23 cellular contexts compared by ENCODE assay signal in the genomic region with DNA sequence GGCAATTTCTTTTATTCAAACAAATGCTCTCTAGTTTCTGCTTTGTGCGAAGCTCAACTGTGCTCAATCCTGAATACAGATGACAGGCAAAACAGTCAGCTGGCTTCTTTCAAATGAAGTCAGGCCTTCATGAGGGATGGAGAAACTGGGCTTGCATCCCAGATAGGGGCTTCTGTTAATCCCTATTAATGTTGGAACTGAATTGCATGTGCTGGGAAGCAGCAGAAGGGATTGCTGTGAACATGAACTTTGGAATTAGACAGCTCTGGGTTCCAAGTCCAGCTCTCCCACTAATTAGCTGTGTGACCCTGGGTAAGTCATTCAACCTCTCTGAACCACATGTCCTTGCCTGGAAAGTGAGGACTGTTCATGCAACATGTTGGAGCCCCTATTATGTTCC. TPM values are rescaled to one million over a fixed set of nuclear protein-coding genes. Genes with fewer than 3 reads are reported as not detected.
DNase-seq lines count a peak whose midpoint lies in the region; ATAC-seq and TF ChIP-seq lines count a peak whose summit lies in the region.
"Had no signal": no experiment of that assay in that cellular context is flagged by ENCODE, and none has a peak within 500 bp of the region (broad histone marks: within the 10 kb centered on the region; RNA-seq: fewer than 3 reads in every experiment).

No MANE protein-coding gene starts in this region.

- DNase-seq in activated CD4-positive, CD25-positive, alpha-beta regulatory T cell treated with anti-CD3 and anti-CD28 coated beads, Interleukin-2, amount 50 U/mL, for 72 hours, result peak; percentile 1
- DNase-seq in activated CD4-positive, CD25-positive, alpha-beta regulatory T cell (lab: John Stamatoyannopoulos, UW), result no peak
- DNase-seq in esophagus squamous epithelium (lab: John Stamatoyannopoulos, UW) (no peak), left lung (no peak), transverse colon (no peak), NCI-H2081 treated with DMSO at 0.1 percent for 48 hours (lab: John Stamatoyannopoulos, UW) (no peak), RWPE1 (ENCODE audit: low spot score) (no peak)
- no peak for DNase-seq in CD4-positive, alpha-beta T cell
- DNase-seq: activated CD4-positive, alpha-beta T cell treated with anti-CD3 and anti-CD28 coated beads, Interleukin-2, amount 50 U/mL, for 48 hours; activated naive CD4-positive, alpha-beta T cell treated with anti-CD3 and anti-CD28 coated beads for 36 hours; activated T-cell treated with anti-CD3 and anti-CD28 coated beads, Interleukin-2, amount 50 U/mL, for 1 hour; foreskin melanocyte; lower lobe of right lung; natural killer cell; NCI-H1048; NCI-H2107; stimulated activated CD4-positive, alpha-beta T cell treated with anti-CD3 and anti-CD28 coated beads, Interleukin-15, amount 100 ng/mL, for 24 hours; stimulated activated naive B cell treated with anti-CD40 and anti-IgM and Interleukin-4, amounts not matched to agents 10 μg/mL and 1 μg/mL and 100 μg/mL, for 72 hours; trophoblast cell had no signal

- no peaks in the 10 kb centered on the region for H3K4me1 Mint-ChIP-seq in CD4-positive, alpha-beta T cell (ENCODE audit: low read depth)
- H3K4me1 Mint-ChIP-seq: CD14-positive monocyte; natural killer cell; stimulated activated naive B cell treated with anti-CD40 and anti-IgM and Interleukin-4, amounts not matched to agents 10 μg/mL and 1 μg/mL and 100 μg/mL, for 72 hours had no signal

- H3K9me3 Mint-ChIP-seq in CD4-positive, alpha-beta T cell, result no peaks in the 10 kb centered on the region
- H3K9me3 Mint-ChIP-seq: natural killer cell; stimulated activated naive B cell treated with anti-CD40 and anti-IgM and Interleukin-4, amounts not matched to agents 10 μg/mL and 1 μg/mL and 100 μg/mL, for 72 hours had no signal

- CTCF ChIA-PET in RWPE1 (lab: Yijun Ruan, JAX), result interaction anchor here (0.6 kb wide), 1 partner anchor 19 kb away, joined by 5 read pairs; no protein-coding TSS in a partner anchor
- CTCF ChIA-PET in CD4-positive, alpha-beta T cell (lab: Charles Lee), result interaction anchor here (1.0 kb wide), 1 partner anchor 88 kb away, joined by 3 read pairs; no protein-coding TSS in a partner anchor

- TF ChIP-seq POLR2A in esophagus squamous epithelium (IDR thresholded peaks at IDR 0.05), result no peak
- TF ChIP-seq POLR2A in transverse colon (IDR thresholded peaks at IDR 0.05), result no peak

- H3K36me3 Mint-ChIP-seq in CD4-positive, alpha-beta T cell (ENCODE audit: low read depth), result no peaks in the 10 kb centered on the region
- H3K36me3 Mint-ChIP-seq: natural killer cell; stimulated activated naive B cell treated with anti-CD40 and anti-IgM and Interleukin-4, amounts not matched to agents 10 μg/mL and 1 μg/mL and 100 μg/mL, for 72 hours had no signal

- 62 to 67% methylated on average over 1 of the region's 1 CpG for WGBS in esophagus squamous epithelium, 2 donors
- 70% methylated on average over 1 of the region's 1 CpG; no CpG with 5 or more reads in 1 of the 2 donors for WGBS in transverse colon (ENCODE audit: low coverage in 1 of 2), 2 donors

- in situ Hi-C loops in transverse colon (cut with MboI; ENCODE audit: low pct_ligation_motif_present in 1 of 4, low pct_unique_long_range_greater_than_20kb in 1 of 4, low sequenced_read_pairs in 3 of 4), result no loop called here

- H3K4me1 ChIP-seq in esophagus squamous epithelium (peaks cover 9 to 23% (median 14%) of the 10 kb centered on the region in 3 donors), left lung (peaks cover 0 to 4% of the 10 kb centered on the region in 2 donors), transverse colon (peaks cover 4 to 30% (median 14%) of the 10 kb centered on the region in 4 donors)
- H3K4me1 ChIP-seq: ascending aorta, lower lobe of right lung, psoas muscle had no signal

- peak; percentile 49 for ATAC-seq in left lung
- ATAC-seq in CD4-positive, alpha-beta T cell (ENCODE audit: poor library complexity), result no peak
- ATAC-seq: lower lobe of right lung; natural killer cell; psoas muscle; stimulated activated naive B cell treated with anti-CD40 and anti-IgM and Interleukin-4, amounts not matched to agents 10 μg/mL and 1 μg/mL and 100 μg/mL, for 72 hours had no signal

- no peak for TF ChIP-seq EP300 in transverse colon (IDR thresholded peaks at IDR 0.05; ENCODE audit: low read depth)

- no peaks in the 10 kb centered on the region for H3K27me3 Mint-ChIP-seq in CD4-positive, alpha-beta T cell
- H3K27me3 Mint-ChIP-seq: stimulated activated naive B cell treated with anti-CD40 and anti-IgM and Interleukin-4, amounts not matched to agents 10 μg/mL and 1 μg/mL and 100 μg/mL, for 72 hours had no signal

- no peak for TF ChIP-seq CTCF in esophagus squamous epithelium (IDR thresholded peaks at IDR 0.05)
- TF ChIP-seq CTCF in left lung (IDR thresholded peaks at IDR 0.05), result no peak
- no peak for TF ChIP-seq CTCF in transverse colon (IDR thresholded peaks at IDR 0.05)
- no peak for TF ChIP-seq CTCF in RWPE1 (conservative IDR thresholded peaks at IDR 0.05; ENCODE audit: low read depth)
- no peak for TF ChIP-seq CTCF in CD4-positive, alpha-beta T cell (IDR thresholded peaks at IDR 0.05)

- H3K4me3 ChIP-seq in esophagus squamous epithelium (no peak overlapping the region), left lung (no peak overlapping the region), transverse colon (no peak overlapping the region)
- H3K4me3 ChIP-seq: ascending aorta, lower lobe of right lung, psoas muscle had no signal

- POLR2A ChIA-PET in RWPE1 (lab: Yijun Ruan, JAX; ENCODE audit: low non-redundant PET), result no interaction called here
- POLR2A ChIA-PET in CD4-positive, alpha-beta T cell (lab: Charles Lee), result no interaction called here

- no peaks in the 10 kb centered on the region for H3K36me3 ChIP-seq in esophagus squamous epithelium
- no peaks in the 10 kb centered on the region for H3K36me3 ChIP-seq in left lung
- H3K36me3 ChIP-seq in transverse colon, result no peaks in the 10 kb centered on the region
- H3K36me3 ChIP-seq: ascending aorta, lower lobe of right lung had no signal

- no peak overlapping the region for H3K27ac Mint-ChIP-seq in CD4-positive, alpha-beta T cell
- H3K27ac Mint-ChIP-seq: activated naive CD4-positive, alpha-beta T cell treated with anti-CD3 and anti-CD28 coated beads for 36 hours; CD14-positive monocyte; natural killer cell had no signal

- H3K27me3 ChIP-seq in esophagus squamous epithelium (no peaks in the 10 kb centered on the region), left lung (no peaks in the 10 kb centered on the region), transverse colon (no peaks in the 10 kb centered on the region)
- H3K27me3 ChIP-seq in CD4-positive, alpha-beta T cell (ENCODE audit: control insufficient read depth, insufficient read depth, low read length), result no peaks in the 10 kb centered on the region
- H3K27me3 ChIP-seq: ascending aorta had no signal

- H3K9me3 ChIP-seq in esophagus squamous epithelium (no peaks in the 10 kb centered on the region), left lung (no peaks in the 10 kb centered on the region), transverse colon (no peaks in the 10 kb centered on the region)
- H3K9me3 ChIP-seq in CD4-positive, alpha-beta T cell (ENCODE audit: control insufficient read depth, low read length), result no peaks in the 10 kb centered on the region
- H3K9me3 ChIP-seq: ascending aorta, lower lobe of right lung, psoas muscle had no signal

- intact Hi-C loops in esophagus squamous epithelium (cut with DNase I) (no loop called here), left lung (cut with DNase I) (no loop called here), transverse colon (cut with DNase I; ENCODE audit: low total_unique reads) (no loop called here)
- intact Hi-C loops in CD4-positive, alpha-beta T cell (cut with DNase I, micrococcal nuclease), result no loop called here

- H3K27ac ChIP-seq in esophagus squamous epithelium, result peak overlapping the region in 3 of 4 donors; percentile 51 to 62 (median 54)
- no peak overlapping the region for H3K27ac ChIP-seq in left lung
- H3K27ac ChIP-seq in transverse colon, result peak overlapping the region; percentile 37 to 73 (median 64)
- H3K27ac ChIP-seq in RWPE1, result no peak overlapping the region
- no peak overlapping the region for H3K27ac ChIP-seq in CD4-positive, alpha-beta T cell (ENCODE audit: low read depth, low read length)
- H3K27ac ChIP-seq: ascending aorta, lower lobe of right lung, psoas muscle, VCaP had no signal

- H3K4me3 Mint-ChIP-seq in CD4-positive, alpha-beta T cell, result no peak overlapping the region
- H3K4me3 Mint-ChIP-seq: activated naive CD4-positive, alpha-beta T cell treated with anti-CD3 and anti-CD28 coated beads for 36 hours; CD14-positive monocyte; natural killer cell; stimulated activated naive B cell treated with anti-CD40 and anti-IgM and Interleukin-4, amounts not matched to agents 10 μg/mL and 1 μg/mL and 100 μg/mL, for 72 hours had no signal

RNA-seq across cellular contexts. Expression of a gene that starts 21.1 kb away (rescaled TPM):
- total RNA-seq in esophagus squamous epithelium (100 to 1,000 TPM in 3 of 4 donors, 10 to 100 TPM in 1; 67.2 to 142 (median 114) TPM), left lung (100 to 1,000 TPM; 224 to 282 TPM), transverse colon (100 to 1,000 TPM in 3 of 4 donors, 10 to 100 TPM in 1; 68.1 to 153 (median 128) TPM)
- total RNA-seq in CD4-positive, alpha-beta T cell, result 1 to 10 TPM; 6.7 to 7.4 TPM

Comparison
In these comparisons a context has a peak if more than half of its experiments do, and no peak if none do; other contexts are left out.
1. H3K27ac ChIP-seq: peak in esophagus squamous epithelium (3 of 4) and transverse colon (4 of 4); none in left lung (0 of 2), RWPE1 (single experiment) and CD4-positive, alpha-beta T cell (single experiment).
2. RNA of a gene that starts 21.1 kb away (total RNA-seq): 224 to 282 TPM in left lung, 68.1 to 153 TPM in transverse colon and 67.2 to 142 TPM in esophagus squamous epithelium; 6.7 to 7.4 TPM in CD4-positive, alpha-beta T cell; every median in the first group is over 4 times any median in the second.